2 cellular contexts compared by ENCODE assay signal in genomic region chr4:171809854-171810253, GRCh38.
TF ChIP-seq lines count a peak whose summit lies in the region.

No MANE protein-coding gene starts in this region.

TF ChIP-seq in HepG2, 621 proteins besides CTCF, POLR2A, EP300 and RAD21:
- TF ChIP-seq MAFF (IDR thresholded peaks at IDR 0.05; ENCODE audit: low read depth, low read length): peak; percentile 84
- TF ChIP-seq MAFK (conservative IDR thresholded peaks at IDR 0.05 in 1 of 2, IDR thresholded peaks at IDR 0.05 in 1 of 2; ENCODE audit: low read length in 2 of 2): peak; percentile 80 to 88
- TF ChIP-seq ZNF749 (CRISPR knock-in tag; IDR thresholded peaks at IDR 0.05; ENCODE audit: borderline replicate concordance): no peak
- no peak for TF ChIP-seq PREB (CRISPR knock-in tag; IDR thresholded peaks at IDR 0.05)
- TF ChIP-seq BRCA1 (CRISPR knock-in tag; IDR thresholded peaks at IDR 0.05): no peak

TF ChIP-seq in H1, 55 proteins besides CTCF, POLR2A, EP300 and RAD21:
- TF ChIP-seq SIRT6 (IDR thresholded peaks at IDR 0.05; ENCODE audit: low read length): no peak
- TF ChIP-seq ATF3 (IDR thresholded peaks at IDR 0.05; ENCODE audit: insufficient read depth, low read depth, low read length): no peak
- no peak for TF ChIP-seq SP2 (IDR thresholded peaks at IDR 0.05; ENCODE audit: low read length)
- 0 out of 2 replicates have a peak, but pooled peaks have one; percentile 8 for TF ChIP-seq MAFK (IDR thresholded peaks at IDR 0.05; ENCODE audit: low read depth, low read length)
TF ChIP-seq in H1: peak in this region for 1.
